In genomic region chr20:53866787-53867740, GRCh38 we compare ENCODE assay signal across 8 cellular contexts.
DNase-seq lines count a peak whose midpoint lies in the region; ATAC-seq and TF ChIP-seq lines count a peak whose summit lies in the region.

No MANE protein-coding gene starts in this region.

- no peak for DNase-seq in Calu3
- peak; percentile 32 for DNase-seq in NCI-H2227 (lab: John Stamatoyannopoulos, UW; ENCODE audit: unreplicated experiment)
- no peak for DNase-seq in effector memory CD8-positive, alpha-beta T cell
- DNase-seq in osteocyte (ENCODE audit: extremely low spot score, unreplicated experiment) = no peak
- DNase-seq in activated gamma-delta T cell treated with Interleukin-2 at 50 U/mL for 16 hours = no peak
- DNase-seq in stimulated activated CD4-positive, alpha-beta T cell treated with anti-CD3 and anti-CD28 coated beads, Interleukin-4, amount 100 ng/mL, for 1 hour = no peak

- H3K27ac Mint-ChIP-seq in Calu3 (ENCODE audit: unreplicated experiment) (peak overlapping the region; percentile 55), osteocyte (ENCODE audit: unreplicated experiment) (peak overlapping the region; percentile 85)
- H3K27ac Mint-ChIP-seq in effector memory CD8-positive, alpha-beta T cell = peak overlapping the region; percentile 83 to 88

- ATAC-seq in GM21619 (IDR thresholded peaks at IDR 0.05; ENCODE audit: unreplicated experiment) (peak; percentile 60), GM21423 (IDR thresholded peaks at IDR 0.05; ENCODE audit: unreplicated experiment) (no peak)
- no peak for ATAC-seq in effector memory CD8-positive, alpha-beta T cell (replicated peaks)

- no TSS peak for BruUV-seq in Calu3 (replicated peaks; lab: Mats Ljungman, UMichigan)

- H3K4me3 Mint-ChIP-seq in Calu3 (ENCODE audit: low read depth, unreplicated experiment) (peak overlapping the region; percentile 9), osteocyte (ENCODE audit: unreplicated experiment) (no peak overlapping the region)
- peak overlapping the region; percentile 62 to 64 for H3K4me3 Mint-ChIP-seq in effector memory CD8-positive, alpha-beta T cell

- H3K9me3 Mint-ChIP-seq in Calu3 (ENCODE audit: low read depth, unreplicated experiment) = no peaks in the 10 kb centered on the region
- H3K9me3 Mint-ChIP-seq in effector memory CD8-positive, alpha-beta T cell = no peaks in the 10 kb centered on the region
- no peaks in the 10 kb centered on the region for H3K9me3 Mint-ChIP-seq in osteocyte (ENCODE audit: unreplicated experiment)

- intact Hi-C loops in Calu3 (cut with micrococcal nuclease; ENCODE audit: unreplicated experiment) = loop anchor here (1.0 to 2.0 kb wide), 3 partner anchors 38 to 131 kb away; no protein-coding TSS in a partner anchor

- TF ChIP-seq CTCF in Calu3 (IDR thresholded peaks at IDR 0.05; ENCODE audit: unreplicated experiment) = no peak
- no peak for TF ChIP-seq CTCF in osteocyte (IDR thresholded peaks at IDR 0.05)

- H3K27me3 Mint-ChIP-seq in Calu3 (ENCODE audit: unreplicated experiment) = no peaks in the 10 kb centered on the region
- H3K27me3 Mint-ChIP-seq in effector memory CD8-positive, alpha-beta T cell = no peaks in the 10 kb centered on the region
- H3K27me3 Mint-ChIP-seq in osteocyte (ENCODE audit: unreplicated experiment) = no peaks in the 10 kb centered on the region

- H3K36me3 Mint-ChIP-seq in Calu3 (ENCODE audit: insufficient read depth, unreplicated experiment) (peaks cover 22% of the 10 kb centered on the region), osteocyte (ENCODE audit: unreplicated experiment) (no peaks in the 10 kb centered on the region)
- peaks cover 6% of the 10 kb centered on the region for H3K36me3 Mint-ChIP-seq in effector memory CD8-positive, alpha-beta T cell (ENCODE audit: insufficient read depth)

- CTCF ChIA-PET in Calu3 (lab: Charles Lee) = interaction anchor here (0.6 to 3.9 kb wide), 12 partner anchors 10 to 288 kb away, joined by 3 to 33 read pairs (median 4); no protein-coding TSS in a partner anchor

- H3K4me1 Mint-ChIP-seq in Calu3 (ENCODE audit: low read depth, unreplicated experiment) = peaks cover 72% of the 10 kb centered on the region
- H3K4me1 Mint-ChIP-seq in effector memory CD8-positive, alpha-beta T cell (ENCODE audit: low read depth in 2 of 2) = peaks cover 36 to 52% of the 10 kb centered on the region in 2 donors
- H3K4me1 Mint-ChIP-seq in osteocyte (ENCODE audit: unreplicated experiment) = peaks cover 57% of the 10 kb centered on the region
